12 cellular contexts compared by ENCODE assay signal in the genomic region with DNA sequence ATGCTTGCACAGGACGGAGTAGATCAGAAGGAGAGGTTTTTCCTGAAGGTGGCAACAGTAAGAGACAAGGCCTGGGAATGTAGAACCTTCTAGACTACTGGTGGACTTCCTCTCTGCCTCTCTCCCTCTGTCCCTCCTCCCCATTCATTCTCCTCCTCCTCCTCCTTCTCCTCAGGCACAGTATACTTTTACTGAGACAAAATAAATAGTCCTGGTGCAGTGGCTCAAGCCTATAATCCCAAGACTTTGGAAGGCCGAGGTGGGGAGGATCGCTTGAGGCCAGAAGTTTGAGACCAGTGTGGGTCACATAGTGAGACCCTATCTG.
A peak's percentile ranks its signal among the peaks of the same experiment; 100 is the strongest.
DNase-seq lines count a peak whose midpoint lies in the region; ATAC-seq and TF ChIP-seq lines count a peak whose summit lies in the region.
"Had no signal": no experiment of that assay in that cellular context is flagged by ENCODE, and none has a peak within 500 bp of the region (broad histone marks: within the 10 kb centered on the region; RNA-seq: fewer than 3 reads in every experiment).

No MANE protein-coding gene starts in this region.

- no peak for TF ChIP-seq CTCF in Caco-2 (IDR thresholded peaks at IDR 0.05; ENCODE audit: insufficient read depth in 1 of 2, low read depth in 1 of 2, low read length in 1 of 2, severe bottlenecking in 1 of 2, unreplicated experiment in 1 of 2)
- no peak for TF ChIP-seq CTCF in progenitor cell of endocrine pancreas (IDR thresholded peaks at IDR 0.05; ENCODE audit: unreplicated experiment)

- H3K4me3 ChIP-seq in Caco-2 (ENCODE audit: low read depth, low read length): no peak overlapping the region

- H3K27ac ChIP-seq in KOPT-K1 (ENCODE audit: low read depth, low read length, poor library complexity, severe bottlenecking) (peak overlapping the region; percentile 61), cingulate gyrus (ENCODE audit: low read depth, low read length) (peak overlapping the region; percentile 47)

- H3K36me3 ChIP-seq in Caco-2 (ENCODE audit: control insufficient read depth, insufficient read depth, low read length) (0 out of 2 replicates have a peak, but pooled peaks cover 2% of the 10 kb centered on the region), KOPT-K1 (ENCODE audit: insufficient read depth, low read length) (peaks cover 47% of the 10 kb centered on the region)

- DNase-seq in Caco-2 (no peak), progenitor cell of endocrine pancreas (ENCODE audit: low spot score, unreplicated experiment) (no peak)
- no peak for DNase-seq in stimulated activated naive CD4-positive, alpha-beta T cell (lab: John Stamatoyannopoulos, UW)
- DNase-seq: ACHN, AML-193, H7, NCI-H524 treated with DMSO at 0.1 percent for 48 hours had no signal

- ATAC-seq in GM19455 (IDR thresholded peaks at IDR 0.05; ENCODE audit: unreplicated experiment): no peak
- ATAC-seq in GM18519 (IDR thresholded peaks at IDR 0.05; ENCODE audit: low FRiP score, unreplicated experiment): no peak
- ATAC-seq in HG03520 (IDR thresholded peaks at IDR 0.05; ENCODE audit: unreplicated experiment): no peak

- H3K27me3 ChIP-seq in Caco-2 (replicated peaks; ENCODE audit: control insufficient read depth, insufficient read depth, low read length): no peaks in the 10 kb centered on the region

- H3K4me1 ChIP-seq in Caco-2: no peaks in the 10 kb centered on the region; the same call in none of the 2 replicates

- intact Hi-C loops in Caco-2 (cut with micrococcal nuclease; ENCODE audit: unreplicated experiment): no loop called here

- H3K9me3 Mint-ChIP-seq in Caco-2 (ENCODE audit: unreplicated experiment): no peaks in the 10 kb centered on the region
- peaks cover 2% of the 10 kb centered on the region for H3K9me3 Mint-ChIP-seq in progenitor cell of endocrine pancreas (ENCODE audit: low read depth)

- H3K27me3 Mint-ChIP-seq in Caco-2 (ENCODE audit: insufficient read depth, unreplicated experiment) (no peaks in the 10 kb centered on the region), progenitor cell of endocrine pancreas (no peaks in the 10 kb centered on the region)

- H3K9me3 ChIP-seq in Caco-2 (no peaks in the 10 kb centered on the region), KOPT-K1 (ENCODE audit: insufficient read depth, low read length, poor library complexity, severe bottlenecking) (peaks cover 6% of the 10 kb centered on the region)

- BruUV-seq in Caco-2 (replicated peaks; lab: Mats Ljungman, UMichigan): no TSS peak

- CTCF ChIA-PET in Caco-2 (lab: Charles Lee): interaction anchor here (0.8 kb wide), 1 partner anchor 179 kb away, joined by 4 read pairs; no protein-coding TSS in a partner anchor

- H3K4me1 Mint-ChIP-seq in Caco-2 (ENCODE audit: low read depth, unreplicated experiment) (peaks cover 15% of the 10 kb centered on the region), progenitor cell of endocrine pancreas (ENCODE audit: low read depth) (peaks cover 25% of the 10 kb centered on the region)

- H3K4me3 Mint-ChIP-seq in Caco-2 (ENCODE audit: unreplicated experiment) (no peak overlapping the region), progenitor cell of endocrine pancreas (ENCODE audit: low read depth) (no peak overlapping the region)

- H3K36me3 Mint-ChIP-seq in Caco-2 (ENCODE audit: insufficient read depth, unreplicated experiment) (peaks cover 39% of the 10 kb centered on the region), progenitor cell of endocrine pancreas (ENCODE audit: insufficient read depth) (peaks cover 15% of the 10 kb centered on the region)

- POLR2A ChIA-PET in Caco-2 (lab: Charles Lee): interaction anchor here (0.5 kb wide), 1 partner anchor 26 kb away, joined by 3 read pairs; no protein-coding TSS in a partner anchor

- H3K27ac Mint-ChIP-seq in Caco-2 (ENCODE audit: unreplicated experiment) (peak overlapping the region; percentile 65), progenitor cell of endocrine pancreas (peak overlapping the region; percentile 41)
